ENCODE assay signal across 10 cellular contexts in genomic region chr11:72780291-72781062, GRCh38. TPM values are rescaled to one million over a fixed set of nuclear protein-coding genes. Genes with fewer than 3 reads are reported as not detected.
DNase-seq lines count a peak whose midpoint lies in the region; TF ChIP-seq lines count a peak whose summit lies in the region.
"Had no signal": no experiment of that assay in that cellular context is flagged by ENCODE, and none has a peak within 500 bp of the region (broad histone marks: within the 10 kb centered on the region; RNA-seq: fewer than 3 reads in every experiment).

No MANE protein-coding gene starts in this region.

- CTCF ChIA-PET in HEK293 (lab: Yijun Ruan, JAX) = interaction anchor here (2.6 kb wide), 1 partner anchor 14 kb away, joined by 9 read pairs; the partner anchor contains the start of gene STARD10

- H3K4me1 ChIP-seq in HEK293 (ENCODE audit: control insufficient read depth, insufficient read depth, low read length) (no peaks in the 10 kb centered on the region), mucosa of rectum (ENCODE audit: control insufficient read depth in 2 of 2, insufficient read depth in 2 of 2, low read length in 2 of 2) (peaks cover 74 to 88% of the 10 kb centered on the region in 2 donors)

- H3K36me3 ChIP-seq in HEK293 (ENCODE audit: control insufficient read depth in 2 of 2, insufficient read depth in 1 of 2, low read length in 2 of 2) (peaks cover 0 to 5% of the 10 kb centered on the region in 2 experiments; a peak in 1 of 3 replicates), mucosa of rectum (ENCODE audit: control insufficient read depth in 2 of 2, insufficient read depth in 2 of 2, low read length in 2 of 2) (peaks cover 7 to 12% of the 10 kb centered on the region in 2 donors)

- peak overlapping the region; percentile 98 for H3K27ac ChIP-seq in 22Rv1
- H3K27ac ChIP-seq in HEK293 (ENCODE audit: extremely low read depth, low read depth, low read length) = no peak overlapping the region
- H3K27ac ChIP-seq in mucosa of rectum (ENCODE audit: low read depth in 2 of 2, low read length in 2 of 2) = peak overlapping the region; percentile 89 to 93

- no peaks in the 10 kb centered on the region for H3K9me3 ChIP-seq in HEK293 (ENCODE audit: control insufficient read depth, insufficient read depth, low read depth, low read length)
- no peaks in the 10 kb centered on the region for H3K9me3 ChIP-seq in mucosa of rectum (ENCODE audit: control insufficient read depth in 2 of 2, low read length in 2 of 2)

- DNase-seq in cardiac fibroblast (ENCODE audit: low read depth in 2 of 2) (no peak), HT-29 (ENCODE audit: low spot score) (no peak), NCI-H510A treated with DMSO at 0.1 percent for 48 hours (lab: John Stamatoyannopoulos, UW) (no peak), GDM1 (lab: John Stamatoyannopoulos, UW) (no peak), NCI-H146 treated with DMSO at 0.1 percent for 48 hours (lab: John Stamatoyannopoulos, UW; ENCODE audit: unreplicated experiment) (no peak)
- DNase-seq: activated naive CD4-positive, alpha-beta T cell treated with anti-CD3 and anti-CD28 coated beads, Interleukin-2, amount 50 U/mL, for 16 hours; stimulated activated CD4-positive, alpha-beta T cell treated with anti-CD3 and anti-CD28 coated beads, Interleukin-4, amount 100 ng/mL, for 4 hours had no signal

- H3K4me3 ChIP-seq in HEK293 (ENCODE audit: low read depth, low read length) (peak overlapping the region; percentile 28), cardiac fibroblast (replicated peaks in 1 of 2; ENCODE audit: low read depth in 2 of 2, low read length in 2 of 2) (peak overlapping the region; percentile 41 to 43), mucosa of rectum (ENCODE audit: low read length in 2 of 2) (peak overlapping the region; percentile 73 to 85)

- POLR2A ChIA-PET in HEK293 (lab: Yijun Ruan, JAX) = no interaction called here

- H3K9ac ChIP-seq in mucosa of rectum (ENCODE audit: low read depth in 1 of 2, low read length in 2 of 2) = peak overlapping the region; percentile 92 to 93

- no peaks in the 10 kb centered on the region for H3K27me3 ChIP-seq in mucosa of rectum (ENCODE audit: control insufficient read depth in 2 of 2, insufficient read depth in 2 of 2, low read length in 2 of 2)

- TF ChIP-seq CTCF in 22Rv1 (IDR thresholded peaks at IDR 0.05) (no peak), HEK293 (tag by site-specific recombination; IDR thresholded peaks at IDR 0.05) (no peak), cardiac fibroblast (IDR thresholded peaks at IDR 0.05; ENCODE audit: low read depth, low read length) (no peak)

TF ChIP-seq in HEK293, 187 proteins besides CTCF, POLR2A, EP300 and RAD21:
- TF ChIP-seq ZBTB48 (tag by site-specific recombination; IDR thresholded peaks at IDR 0.05) (peak; percentile 47; the same call in 1 of the 2 replicates), ZBTB7A (tag by site-specific recombination; IDR thresholded peaks at IDR 0.05; ENCODE audit: low read depth) (no peak), SCRT2 (tag by site-specific recombination; IDR thresholded peaks at IDR 0.05) (peak; percentile 51), ZNF558 (tag by site-specific recombination; IDR thresholded peaks at IDR 0.05) (no peak), ZNF341 (tag by site-specific recombination; IDR thresholded peaks at IDR 0.05; ENCODE audit: low read depth) (peak; percentile 53)

RNA-seq across cellular contexts. Expression of gene STARD10, which starts 13.4 kb away (rescaled TPM):
- 1,082 and 1,283 TPM in 2 replicates for total RNA-seq in HT-29 (2014; rRNA removed; shearing (Covaris generic))

RNA-seq across cellular contexts. Expression of gene ARAP1, which starts 28.3 kb away (rescaled TPM):
- 109 and 161 TPM in 2 replicates for total RNA-seq in HT-29 (2014; rRNA removed; shearing (Covaris generic))

RNA-seq across cellular contexts. Expression of gene ATG16L2, which starts 33.7 kb away (rescaled TPM):
- 10.4 and 11.4 TPM in 2 replicates for total RNA-seq in HT-29 (2014; rRNA removed; shearing (Covaris generic))

Comparison
In these comparisons a context has a peak if more than half of its experiments do, and no peak if none do; other contexts are left out.
1. H3K4me3 ChIP-seq: peak in every context shown above with its lines; median percentile 79 in mucosa of rectum; 42 in cardiac fibroblast; 28 in HEK293.